ENCODE assay signal across 7 cellular contexts in the genomic region with DNA sequence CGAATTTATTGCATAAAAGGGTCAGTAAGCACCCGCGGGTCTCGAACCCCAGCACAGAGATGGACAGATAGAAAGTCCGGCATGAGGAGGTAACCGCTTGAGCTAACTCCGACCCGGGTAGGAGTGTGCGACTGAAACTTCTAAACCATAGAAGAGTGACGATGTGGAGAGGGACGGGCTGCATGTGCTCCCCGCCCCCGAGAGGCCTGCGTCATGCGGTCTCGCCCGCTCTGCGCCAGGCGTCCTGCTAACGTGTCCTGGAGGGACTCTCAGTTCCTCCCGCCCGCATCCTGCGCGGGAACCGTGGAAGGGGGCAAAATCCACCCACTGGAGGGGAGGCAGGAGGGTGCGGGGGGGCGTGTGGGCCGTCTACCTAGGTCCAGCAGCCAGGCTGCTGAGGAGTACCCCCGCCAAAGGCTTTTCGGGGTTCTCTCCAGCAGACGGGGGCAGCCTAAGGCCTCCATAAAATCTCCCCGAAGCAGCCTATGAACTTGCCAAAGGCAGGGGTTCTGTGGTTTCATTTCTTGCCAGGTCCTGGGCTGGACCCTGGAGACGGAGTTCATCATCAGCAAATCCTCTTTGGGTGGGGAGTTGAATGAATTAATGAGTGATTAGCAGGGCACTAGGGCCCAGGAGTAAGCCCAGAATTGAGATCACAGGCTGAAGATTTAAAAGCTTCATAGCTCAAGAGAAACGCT. TPM values are rescaled to one million over a fixed set of nuclear protein-coding genes. Genes with fewer than 3 reads are reported as not detected.
DNase-seq lines count a peak whose midpoint lies in the region; ATAC-seq and TF ChIP-seq lines count a peak whose summit lies in the region.

No MANE protein-coding gene starts in this region.

- peak; percentile 42 to 61 (median 54) for TF ChIP-seq POLR2A in body of pancreas (IDR thresholded peaks at IDR 0.05)

- H3K27me3 ChIP-seq in body of pancreas, result no peaks in the 10 kb centered on the region

- peaks cover 16% of the 10 kb centered on the region for H3K4me1 ChIP-seq in body of pancreas

- no peaks in the 10 kb centered on the region for H3K36me3 ChIP-seq in body of pancreas (replicated peaks in 1 of 2; ENCODE audit: insufficient read depth in 1 of 2, low read depth in 2 of 2)

- WGBS in body of pancreas, 2 donors, result 37 to 67% methylated on average over 18 to 34 of the region's 34 CpGs

- H3K36me3 Mint-ChIP-seq in T-helper 1 cell treated with Interleukin-12 subunit alpha and Interleukin-12 subunit beta and Interleukin-4 antibody, amounts not matched to agents 30 μg/mL and 1 μg/mL, for 36 hours (ENCODE audit: low read depth), result no peaks in the 10 kb centered on the region

- peaks cover 12% of the 10 kb centered on the region for H3K4me1 Mint-ChIP-seq in T-helper 1 cell treated with Interleukin-12 subunit alpha and Interleukin-12 subunit beta and Interleukin-4 antibody, amounts not matched to agents 30 μg/mL and 1 μg/mL, for 36 hours (ENCODE audit: low read depth)

- peak overlapping the region; percentile 72 for H3K27ac Mint-ChIP-seq in T-helper 1 cell treated with Interleukin-12 subunit alpha and Interleukin-12 subunit beta and Interleukin-4 antibody, amounts not matched to agents 30 μg/mL and 1 μg/mL, for 36 hours

- peak; percentile 75 to 84 (median 84) for DNase-seq in body of pancreas
- peak; percentile 94 for DNase-seq in islet precursor cell
- peak; percentile 23 for DNase-seq in stimulated activated CD4-positive, alpha-beta T cell treated with anti-CD3 and anti-CD28 coated beads, Interleukin-12 subunit alpha, Interleukin-12 subunit beta, amount 100 ng/mL, for 4 hours
- no peak for DNase-seq in NCI-H510A (lab: John Stamatoyannopoulos, UW)

- H3K4me3 ChIP-seq in body of pancreas, result no peak overlapping the region

- intact Hi-C loops in body of pancreas (cut with DNase I), result no loop called here

- peaks cover 34% of the 10 kb centered on the region for H3K27me3 Mint-ChIP-seq in T-helper 1 cell treated with Interleukin-12 subunit alpha and Interleukin-12 subunit beta and Interleukin-4 antibody, amounts not matched to agents 30 μg/mL and 1 μg/mL, for 36 hours (ENCODE audit: low read depth)

- peak; percentile 96 for ATAC-seq in GM19043 (IDR thresholded peaks at IDR 0.05; ENCODE audit: low read depth, unreplicated experiment)
- peak; percentile 95 for ATAC-seq in HG03097 (IDR thresholded peaks at IDR 0.05; ENCODE audit: low FRiP score, unreplicated experiment)
- peak; percentile 88 for ATAC-seq in body of pancreas

- H3K9me3 ChIP-seq in body of pancreas, result no peaks in the 10 kb centered on the region

- TF ChIP-seq CTCF in body of pancreas (IDR thresholded peaks at IDR 0.05), result no peak

- H3K9me3 Mint-ChIP-seq in T-helper 1 cell treated with Interleukin-12 subunit alpha and Interleukin-12 subunit beta and Interleukin-4 antibody, amounts not matched to agents 30 μg/mL and 1 μg/mL, for 36 hours, result no peaks in the 10 kb centered on the region

- peak overlapping the region; percentile 40 to 70 (median 56) for H3K27ac ChIP-seq in body of pancreas

- peak overlapping the region; percentile 71 for H3K4me3 Mint-ChIP-seq in T-helper 1 cell treated with Interleukin-12 subunit alpha and Interleukin-12 subunit beta and Interleukin-4 antibody, amounts not matched to agents 30 μg/mL and 1 μg/mL, for 36 hours

RNA-seq across cellular contexts. Expression of gene TGFBI, which starts 51.8 kb away (rescaled TPM):
- 10 to 100 TPM in 1 of 2 donors, 1 to 10 TPM in 1; 7.6 to 23.9 TPM for total RNA-seq in body of pancreas

RNA-seq across cellular contexts. Expression of gene SMAD5, which starts 52.0 kb away (rescaled TPM):
- total RNA-seq in body of pancreas, result 10 to 100 TPM; 24.1 to 35.0 TPM
